1 cellular context compared by ENCODE assay signal in the genomic region with DNA sequence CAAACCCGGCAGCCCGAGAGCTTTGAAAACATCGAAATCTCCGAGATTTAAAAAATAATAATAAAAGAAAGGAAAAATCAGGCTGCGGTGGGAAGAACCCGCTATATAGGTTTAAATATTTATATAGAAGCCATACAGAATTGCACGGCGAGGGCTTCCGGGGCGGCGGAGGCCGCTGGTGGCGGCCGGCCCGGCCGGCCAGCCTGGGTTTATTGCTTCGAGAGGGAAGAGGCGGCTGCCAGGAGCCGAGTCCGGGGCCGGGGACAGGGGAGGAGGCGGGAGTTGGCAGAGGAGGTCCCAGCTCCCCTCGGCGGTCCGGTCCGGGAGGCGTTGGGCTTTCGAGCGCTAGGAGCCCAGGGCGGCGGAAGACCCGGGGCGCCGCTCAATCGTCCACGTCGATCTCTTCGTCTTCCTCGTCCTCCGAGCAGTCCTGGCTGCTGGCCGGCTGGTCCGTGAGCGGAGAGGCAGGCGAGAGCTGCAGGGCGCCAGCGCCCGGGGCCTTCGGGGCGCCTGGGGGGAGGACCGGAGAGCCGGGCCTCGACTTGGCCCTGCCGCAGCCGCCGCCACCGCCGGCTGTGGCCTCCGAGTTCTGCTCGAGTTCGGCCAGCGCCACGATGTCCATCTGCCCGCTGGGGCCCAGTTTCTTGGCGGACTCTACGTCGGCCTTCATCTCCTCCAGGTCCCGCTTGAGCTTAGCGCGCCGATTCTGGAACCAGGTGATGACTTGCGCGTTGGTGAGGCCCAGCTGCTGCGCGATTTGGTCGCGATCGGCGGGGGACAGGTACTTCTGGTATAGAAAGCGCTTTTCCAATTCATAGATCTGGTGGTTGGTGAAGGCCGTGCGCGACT.
TF ChIP-seq lines count a peak whose summit lies in the region.

No MANE protein-coding gene starts in this region.

TF ChIP-seq in HepG2, 621 proteins besides CTCF, POLR2A, EP300 and RAD21:
- TF ChIP-seq, protein P1, sequence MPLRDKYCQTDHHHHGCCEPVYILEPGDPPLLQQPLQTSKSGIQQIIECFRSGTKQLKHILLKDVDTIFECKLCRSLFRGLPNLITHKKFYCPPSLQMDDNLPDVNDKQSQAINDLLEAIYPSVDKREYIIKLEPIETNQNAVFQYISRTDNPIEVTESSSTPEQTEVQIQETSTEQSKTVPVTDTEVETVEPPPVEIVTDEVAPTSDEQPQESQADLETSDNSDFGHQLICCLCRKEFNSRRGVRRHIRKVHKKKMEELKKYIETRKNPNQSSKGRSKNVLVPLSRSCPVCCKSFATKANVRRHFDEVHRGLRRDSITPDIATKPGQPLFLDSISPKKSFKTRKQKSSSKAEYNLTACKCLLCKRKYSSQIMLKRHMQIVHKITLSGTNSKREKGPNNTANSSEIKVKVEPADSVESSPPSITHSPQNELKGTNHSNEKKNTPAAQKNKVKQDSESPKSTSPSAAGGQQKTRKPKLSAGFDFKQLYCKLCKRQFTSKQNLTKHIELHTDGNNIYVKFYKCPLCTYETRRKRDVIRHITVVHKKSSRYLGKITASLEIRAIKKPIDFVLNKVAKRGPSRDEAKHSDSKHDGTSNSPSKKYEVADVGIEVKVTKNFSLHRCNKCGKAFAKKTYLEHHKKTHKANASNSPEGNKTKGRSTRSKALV (CRISPR knock-in tag; IDR thresholded peaks at IDR 0.05) = peak; percentile 23; the same call in 1 of the 2 replicates
- TF ChIP-seq SNAI1 (CRISPR knock-in tag; IDR thresholded peaks at IDR 0.05; ENCODE audit: borderline replicate concordance) = no peak
- TF ChIP-seq, protein P2, sequence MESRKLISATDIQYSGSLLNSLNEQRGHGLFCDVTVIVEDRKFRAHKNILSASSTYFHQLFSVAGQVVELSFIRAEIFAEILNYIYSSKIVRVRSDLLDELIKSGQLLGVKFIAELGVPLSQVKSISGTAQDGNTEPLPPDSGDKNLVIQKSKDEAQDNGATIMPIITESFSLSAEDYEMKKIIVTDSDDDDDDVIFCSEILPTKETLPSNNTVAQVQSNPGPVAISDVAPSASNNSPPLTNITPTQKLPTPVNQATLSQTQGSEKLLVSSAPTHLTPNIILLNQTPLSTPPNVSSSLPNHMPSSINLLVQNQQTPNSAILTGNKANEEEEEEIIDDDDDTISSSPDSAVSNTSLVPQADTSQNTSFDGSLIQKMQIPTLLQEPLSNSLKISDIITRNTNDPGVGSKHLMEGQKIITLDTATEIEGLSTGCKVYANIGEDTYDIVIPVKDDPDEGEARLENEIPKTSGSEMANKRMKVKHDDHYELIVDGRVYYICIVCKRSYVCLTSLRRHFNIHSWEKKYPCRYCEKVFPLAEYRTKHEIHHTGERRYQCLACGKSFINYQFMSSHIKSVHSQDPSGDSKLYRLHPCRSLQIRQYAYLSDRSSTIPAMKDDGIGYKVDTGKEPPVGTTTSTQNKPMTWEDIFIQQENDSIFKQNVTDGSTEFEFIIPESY (CRISPR knock-in tag; IDR thresholded peaks at IDR 0.05) = peak; percentile 44; the same call in 1 of the 2 replicates
